Comparison of ENCODE assay signal across 8 cellular contexts in genomic region chr2:65228249-65228750, GRCh38. TPM values are rescaled to one million over a fixed set of nuclear protein-coding genes. Genes with fewer than 3 reads are reported as not detected.
DNase-seq lines count a peak whose midpoint lies in the region; ATAC-seq and TF ChIP-seq lines count a peak whose summit lies in the region.

No MANE protein-coding gene starts in this region.

- no peaks in the 10 kb centered on the region for H3K9me3 Mint-ChIP-seq in CD4-positive, alpha-beta memory T cell
- H3K9me3 Mint-ChIP-seq in stimulated activated memory B cell treated with anti-CD40 and anti-IgM and Interleukin-4, amounts not matched to agents 10 μg/mL and 1 μg/mL and 100 μg/mL, for 72 hours: no peaks in the 10 kb centered on the region

- H3K27me3 ChIP-seq in CD4-positive, alpha-beta memory T cell (ENCODE audit: insufficient read depth, low read length): no peaks in the 10 kb centered on the region
- no peaks in the 10 kb centered on the region for H3K27me3 ChIP-seq in Panc1 (ENCODE audit: control insufficient read depth, insufficient read depth, low read length)
- H3K27me3 ChIP-seq in body of pancreas: no peaks in the 10 kb centered on the region

- peak overlapping the region; percentile 100 for H3K27ac ChIP-seq in CD4-positive, alpha-beta memory T cell (ENCODE audit: low read depth, low read length)
- H3K27ac ChIP-seq in Panc1 (ENCODE audit: low read length): peak overlapping the region; percentile 97
- H3K27ac ChIP-seq in body of pancreas: peak overlapping the region; percentile 93 to 99 (median 96)

- peak overlapping the region; percentile 98 to 100 (median 99) for H3K27ac Mint-ChIP-seq in CD4-positive, alpha-beta memory T cell
- H3K27ac Mint-ChIP-seq in stimulated activated memory B cell treated with anti-CD40 and anti-IgM and Interleukin-4, amounts not matched to agents 10 μg/mL and 1 μg/mL and 100 μg/mL, for 72 hours: peak overlapping the region; percentile 98

- no peaks in the 10 kb centered on the region for H3K36me3 ChIP-seq in CD4-positive, alpha-beta memory T cell (ENCODE audit: insufficient read depth, low read length)
- H3K36me3 ChIP-seq in Panc1 (ENCODE audit: control insufficient read depth, insufficient read depth, low read length) (peaks cover 3% of the 10 kb centered on the region; the same call in 1 of the 2 replicates), body of pancreas (replicated peaks in 1 of 2; ENCODE audit: insufficient read depth in 1 of 2, low read depth in 2 of 2) (no peaks in the 10 kb centered on the region)

- peak overlapping the region; percentile 96 to 99 (median 98) for H3K4me3 Mint-ChIP-seq in CD4-positive, alpha-beta memory T cell
- H3K4me3 Mint-ChIP-seq in stimulated activated memory B cell treated with anti-CD40 and anti-IgM and Interleukin-4, amounts not matched to agents 10 μg/mL and 1 μg/mL and 100 μg/mL, for 72 hours: peak overlapping the region; percentile 90

- CTCF ChIA-PET in CD4-positive, alpha-beta memory T cell (lab: Charles Lee; ENCODE audit: partially characterized antibody): no interaction called here
- CTCF ChIA-PET in Panc1 (lab: Charles Lee): no interaction called here

- H3K9me3 ChIP-seq in CD4-positive, alpha-beta memory T cell (ENCODE audit: control insufficient read depth in 1 of 2, low read length in 2 of 2): no peaks in the 10 kb centered on the region
- H3K9me3 ChIP-seq in Panc1 (ENCODE audit: control insufficient read depth, insufficient read depth, low read depth, low read length): no peaks in the 10 kb centered on the region
- H3K9me3 ChIP-seq in body of pancreas: no peaks in the 10 kb centered on the region

- no peak for TF ChIP-seq CTCF in Panc1 (IDR thresholded peaks at IDR 0.05)
- TF ChIP-seq CTCF in body of pancreas (IDR thresholded peaks at IDR 0.05): no peak

- H3K4me3 ChIP-seq in CD4-positive, alpha-beta memory T cell (ENCODE audit: low read length in 2 of 2): peak overlapping the region; percentile 96 to 97
- peak overlapping the region; percentile 84 to 94 for H3K4me3 ChIP-seq in Panc1 (ENCODE audit: low read depth in 2 of 2, low read length in 2 of 2)
- H3K4me3 ChIP-seq in body of pancreas: peak overlapping the region; percentile 71

- H3K4me1 ChIP-seq in CD4-positive, alpha-beta memory T cell (ENCODE audit: insufficient read depth, low read length): peaks cover 57% of the 10 kb centered on the region
- H3K4me1 ChIP-seq in Panc1 (ENCODE audit: control insufficient read depth, insufficient read depth, low read length) (peaks cover 32% of the 10 kb centered on the region), body of pancreas (peaks cover 37% of the 10 kb centered on the region)

- in situ Hi-C loops in Panc1 (cut with HindIII; ENCODE audit: low pct_unique_long_range_greater_than_20kb, low sequenced_read_pairs): no loop called here

- H3K27me3 Mint-ChIP-seq in CD4-positive, alpha-beta memory T cell: no peaks in the 10 kb centered on the region
- H3K27me3 Mint-ChIP-seq in stimulated activated memory B cell treated with anti-CD40 and anti-IgM and Interleukin-4, amounts not matched to agents 10 μg/mL and 1 μg/mL and 100 μg/mL, for 72 hours: no peaks in the 10 kb centered on the region

- no peak for TF ChIP-seq POLR2A in body of pancreas (IDR thresholded peaks at IDR 0.05)

- peak in 4 of 5 donors; percentile 61 to 73 (median 68) for DNase-seq in CD4-positive, alpha-beta memory T cell
- no peak for DNase-seq in Panc1 (ENCODE audit: low read depth, low spot score)
- DNase-seq in body of pancreas: no peak
- peak; percentile 34 for DNase-seq in inferior parietal cortex (ENCODE audit: extremely low spot score)
- no peak for DNase-seq in GM19240 (ENCODE audit: insufficient read length, low spot score)

- POLR2A ChIA-PET in CD4-positive, alpha-beta memory T cell (lab: Charles Lee; ENCODE audit: partially characterized antibody): interaction anchor here (1.0 to 2.4 kb wide), 15 partner anchors 8 to 1387 kb away, joined by 3 to 35 read pairs (median 7); partner anchors contain the start of genes AFTPH, CEP68, RAB1A and SERTAD2
- POLR2A ChIA-PET in Panc1 (lab: Charles Lee): no interaction called here

- intact Hi-C loops in CD4-positive, alpha-beta memory T cell (cut with micrococcal nuclease): loop anchor here (1.0 to 10.0 kb wide), 4 partner anchors 74 to 1083 kb away; partner anchors contain the start of genes AFTPH and PELI1
- intact Hi-C loops in Panc1 (cut with micrococcal nuclease; ENCODE audit: unreplicated experiment): no loop called here
- intact Hi-C loops in body of pancreas (cut with DNase I): no loop called here

- 1% methylated on average over 16 to 17 of the region's 17 CpGs for WGBS in body of pancreas, 2 donors

- BruUV-seq in Panc1 (replicated peaks; lab: Mats Ljungman, UMichigan): no TSS peak

- ATAC-seq in GM18907 (IDR thresholded peaks at IDR 0.05; ENCODE audit: unreplicated experiment) (peak; percentile 43), HG03159 (IDR thresholded peaks at IDR 0.05; ENCODE audit: unreplicated experiment) (peak; percentile 40), Panc1 (no peak), body of pancreas (peak; percentile 40)
- ATAC-seq in stimulated activated memory B cell treated with anti-CD40 and anti-IgM and Interleukin-4, amounts not matched to agents 10 μg/mL and 1 μg/mL and 100 μg/mL, for 72 hours: peak; percentile 80

- H3K36me3 Mint-ChIP-seq in CD4-positive, alpha-beta memory T cell: peaks cover 11 to 35% of the 10 kb centered on the region in 2 donors
- H3K36me3 Mint-ChIP-seq in stimulated activated memory B cell treated with anti-CD40 and anti-IgM and Interleukin-4, amounts not matched to agents 10 μg/mL and 1 μg/mL and 100 μg/mL, for 72 hours: peaks cover 21% of the 10 kb centered on the region

- peaks cover 26 to 62% (median 38%) of the 10 kb centered on the region in 4 donors for H3K4me1 Mint-ChIP-seq in CD4-positive, alpha-beta memory T cell
- peaks cover 32% of the 10 kb centered on the region for H3K4me1 Mint-ChIP-seq in stimulated activated memory B cell treated with anti-CD40 and anti-IgM and Interleukin-4, amounts not matched to agents 10 μg/mL and 1 μg/mL and 100 μg/mL, for 72 hours

RNA-seq across cellular contexts. Expression of gene ACTR2, which starts 0.7 kb away (rescaled TPM):
- total RNA-seq in CD4-positive, alpha-beta memory T cell: 100 to 1,000 TPM; 298 to 312 TPM
- 100 to 1,000 TPM; 289 to 292 TPM for polyA plus RNA-seq in CD4-positive, alpha-beta memory T cell
- total RNA-seq in Panc1 (2021; ENCODE audit: unreplicated experiment): 347 TPM
- polyA plus RNA-seq in Panc1 (2012; ENCODE audit: insufficient read length): 283 TPM
- 10 to 100 TPM; 26.0 to 46.7 TPM for total RNA-seq in body of pancreas

Comparison
In these comparisons a context has a peak if more than half of its experiments do, and no peak if none do; other contexts are left out.
1. DNase-seq: peak in CD4-positive, alpha-beta memory T cell (4 of 5) and inferior parietal cortex (single experiment); none in Panc1 (single experiment), body of pancreas (0 of 4) and GM19240 (single experiment).
2. Peak in every context shown above with its lines, with median percentiles within 50 percentile points of each other: H3K27ac ChIP-seq and H3K4me3 ChIP-seq.